ENCODE assay signal across 15 cellular contexts in genomic region chr22:31282748-31283468, GRCh38. TPM values are rescaled to one million over a fixed set of nuclear protein-coding genes. Genes with fewer than 3 reads are reported as not detected.
DNase-seq lines count a peak whose midpoint lies in the region; ATAC-seq and TF ChIP-seq lines count a peak whose summit lies in the region.
"Had no signal": no experiment of that assay in that cellular context is flagged by ENCODE, and none has a peak within 500 bp of the region (broad histone marks: within the 10 kb centered on the region; RNA-seq: fewer than 3 reads in every experiment).

No MANE protein-coding gene starts in this region.

- peaks cover 60% of the 10 kb centered on the region for H3K4me1 Mint-ChIP-seq in activated T-helper 17 cell treated with anti-CD3 and anti-CD28 coated beads, Interleukin-2, amount 50 U/mL, for 72 hours
- H3K4me1 Mint-ChIP-seq in memory B cell, result peaks cover 21% of the 10 kb centered on the region

- WGBS in transverse colon (ENCODE audit: low coverage in 1 of 2), 2 donors, result 74% methylated on average over 8 of the region's 8 CpGs; no CpG with 5 or more reads in 1 of the 2 donors

- H3K4me3 ChIP-seq in transverse colon, result no peak overlapping the region
- H3K4me3 ChIP-seq: dorsolateral prefrontal cortex, hepatocyte had no signal

- no peaks in the 10 kb centered on the region for H3K9me3 Mint-ChIP-seq in activated T-helper 17 cell treated with anti-CD3 and anti-CD28 coated beads, Interleukin-2, amount 50 U/mL, for 72 hours
- no peaks in the 10 kb centered on the region for H3K9me3 Mint-ChIP-seq in memory B cell

- H3K27me3 Mint-ChIP-seq in activated T-helper 17 cell treated with anti-CD3 and anti-CD28 coated beads, Interleukin-2, amount 50 U/mL, for 72 hours, result no peaks in the 10 kb centered on the region
- H3K27me3 Mint-ChIP-seq in memory B cell, result no peaks in the 10 kb centered on the region
- H3K27me3 Mint-ChIP-seq: progenitor cell of endocrine pancreas had no signal

- peak overlapping the region in 3 of 4 donors; percentile 10 to 51 (median 26) for H3K27ac ChIP-seq in transverse colon
- H3K27ac ChIP-seq: hepatocyte had no signal

- no peaks in the 10 kb centered on the region for H3K9me3 ChIP-seq in transverse colon

- H3K36me3 Mint-ChIP-seq in activated T-helper 17 cell treated with anti-CD3 and anti-CD28 coated beads, Interleukin-2, amount 50 U/mL, for 72 hours (ENCODE audit: low read depth), result peaks cover 94% of the 10 kb centered on the region
- peaks cover 24% of the 10 kb centered on the region for H3K36me3 Mint-ChIP-seq in memory B cell

- no peaks in the 10 kb centered on the region for H3K27me3 ChIP-seq in transverse colon
- H3K27me3 ChIP-seq: dorsolateral prefrontal cortex, hepatocyte had no signal

- H3K4me3 Mint-ChIP-seq in activated T-helper 17 cell treated with anti-CD3 and anti-CD28 coated beads, Interleukin-2, amount 50 U/mL, for 72 hours, result no peak overlapping the region
- H3K4me3 Mint-ChIP-seq in memory B cell, result no peak overlapping the region

- in situ Hi-C loops in transverse colon (cut with MboI; ENCODE audit: low pct_ligation_motif_present in 1 of 4, low pct_unique_long_range_greater_than_20kb in 1 of 4, low sequenced_read_pairs in 3 of 4), result no loop called here

- no peak for TF ChIP-seq POLR2A in transverse colon (IDR thresholded peaks at IDR 0.05)

- ATAC-seq in activated T-helper 17 cell treated with anti-CD3 and anti-CD28 coated beads, Interleukin-2, amount 50 U/mL, for 72 hours (replicated peaks), result no peak
- no peak for ATAC-seq in memory B cell (ENCODE audit: low read depth)
- no peak for ATAC-seq in HG03159 (IDR thresholded peaks at IDR 0.05; ENCODE audit: unreplicated experiment)
- ATAC-seq: PC-3, SK-N-SH treated with all-trans-retinoic acid at 6 μM for 48 hours had no signal

- H3K36me3 ChIP-seq in transverse colon, result peaks cover 0 to 44% (median 13%) of the 10 kb centered on the region in 4 donors

- no peak for TF ChIP-seq EP300 in transverse colon (IDR thresholded peaks at IDR 0.05; ENCODE audit: low read depth)

- no peak for TF ChIP-seq CTCF in transverse colon (IDR thresholded peaks at IDR 0.05)

- peak; percentile 60 for DNase-seq in activated effector memory CD4-positive, alpha-beta T cell treated with anti-CD3 and anti-CD28 coated beads, Interleukin-2, amount 50 U/mL, for 16 hours
- no peak for DNase-seq in activated effector memory CD4-positive, alpha-beta T cell treated with Interleukin-2 at 50 U/mL for 16 hours
- DNase-seq in memory B cell (ENCODE audit: low spot score in 2 of 2) (no peak), transverse colon (no peak), KG1 (lab: John Stamatoyannopoulos, UW) (no peak), foreskin melanocyte (no peak)
- DNase-seq: NCI-H1694, NCI-H526, PC-3 had no signal

- H3K4me1 ChIP-seq in transverse colon, result peaks cover 0 to 47% (median 4%) of the 10 kb centered on the region in 4 donors

- H3K27ac Mint-ChIP-seq in activated T-helper 17 cell treated with anti-CD3 and anti-CD28 coated beads, Interleukin-2, amount 50 U/mL, for 72 hours, result peak overlapping the region; percentile 89
- H3K27ac Mint-ChIP-seq in memory B cell, result peak overlapping the region; percentile 68
- H3K27ac Mint-ChIP-seq: progenitor cell of endocrine pancreas had no signal

- intact Hi-C loops in transverse colon (cut with DNase I; ENCODE audit: low total_unique reads), result no loop called here

RNA-seq across cellular contexts. Expression of gene PIK3IP1, which starts 9.4 kb away (rescaled TPM):
- 10 to 100 TPM; 11.0 to 24.1 TPM for total RNA-seq in activated T-helper 17 cell treated with anti-CD3 and anti-CD28 coated beads, Interleukin-2, amount 50 U/mL, for 72 hours
- 10 to 100 TPM; 11.6 to 46.7 (median 35.2) TPM for total RNA-seq in transverse colon
